In genomic region chr14:51539571-51540037, GRCh38 we compare ENCODE assay signal across 10 cellular contexts.
DNase-seq lines count a peak whose midpoint lies in the region; FAIRE-seq and TF ChIP-seq lines count a peak whose summit lies in the region.
"Had no signal": no experiment of that assay in that cellular context is flagged by ENCODE, and none has a peak within 500 bp of the region (broad histone marks: within the 10 kb centered on the region; RNA-seq: fewer than 3 reads in every experiment).

No MANE protein-coding gene starts in this region.

- H3K27me3 Mint-ChIP-seq in astrocyte (ENCODE audit: low read depth, unreplicated experiment), result no peaks in the 10 kb centered on the region

- no peak for TF ChIP-seq POLR2A in uterus (IDR thresholded peaks at IDR 0.05)

- no peaks in the 10 kb centered on the region for H3K9me3 ChIP-seq in astrocyte (ENCODE audit: insufficient read depth, low read depth, low read length)
- no peaks in the 10 kb centered on the region for H3K9me3 ChIP-seq in hepatocyte (ENCODE audit: low read depth)
- no peaks in the 10 kb centered on the region for H3K9me3 ChIP-seq in uterus
- H3K9me3 ChIP-seq in OCI-LY7 (ENCODE audit: low read length), result no peaks in the 10 kb centered on the region
- H3K9me3 ChIP-seq: prostate gland had no signal

- peak overlapping the region; percentile 75 for H3K9ac ChIP-seq in astrocyte (ENCODE audit: low read length)

- H3K27me3 ChIP-seq in astrocyte (ENCODE audit: insufficient read depth, low read length), result no peaks in the 10 kb centered on the region
- no peaks in the 10 kb centered on the region for H3K27me3 ChIP-seq in hepatocyte
- no peaks in the 10 kb centered on the region for H3K27me3 ChIP-seq in uterus

- H3K4me3 ChIP-seq in HFF-Myc (replicated peaks; ENCODE audit: low read depth, low read length), result no peak overlapping the region
- H3K4me3 ChIP-seq in astrocyte (ENCODE audit: insufficient read depth, low read depth, low read length), result no peak overlapping the region
- no peak overlapping the region for H3K4me3 ChIP-seq in hepatocyte
- H3K4me3 ChIP-seq in uterus, result no peak overlapping the region
- H3K4me3 ChIP-seq in OCI-LY7 (ENCODE audit: low read depth, low read length, poor library complexity, severe bottlenecking), result no peak overlapping the region
- H3K4me3 ChIP-seq: prostate gland had no signal

- peak overlapping the region; percentile 96 for H3K27ac Mint-ChIP-seq in astrocyte (ENCODE audit: unreplicated experiment)

- H3K4me2 ChIP-seq in astrocyte (ENCODE audit: low read length), result peak overlapping the region; percentile 56
- no peak overlapping the region for H3K4me2 ChIP-seq in hepatocyte
- H3K4me2 ChIP-seq in OCI-LY7 (ENCODE audit: low read length), result no peak overlapping the region

- FAIRE-seq in astrocyte (lab: Jason Lieb, UNC), result peak; percentile 76

- intact Hi-C loops in uterus (cut with DNase I; ENCODE audit: low total_unique reads), result no loop called here
- intact Hi-C loops in OCI-LY7 (cut with micrococcal nuclease; ENCODE audit: unreplicated experiment), result no loop called here

- no peak overlapping the region for H3K4me3 Mint-ChIP-seq in astrocyte (ENCODE audit: unreplicated experiment)

- H3K36me3 Mint-ChIP-seq in astrocyte (ENCODE audit: low read depth, unreplicated experiment), result no peaks in the 10 kb centered on the region

- H3K36me3 ChIP-seq in astrocyte (ENCODE audit: insufficient read depth, low read length) (no peaks in the 10 kb centered on the region), hepatocyte (replicated peaks; ENCODE audit: insufficient read depth, low read depth) (no peaks in the 10 kb centered on the region), uterus (no peaks in the 10 kb centered on the region), OCI-LY7 (ENCODE audit: insufficient read depth, low read length) (no peaks in the 10 kb centered on the region)
- H3K36me3 ChIP-seq: prostate gland had no signal

- H4K20me1 ChIP-seq in astrocyte (ENCODE audit: insufficient read depth, low read length) (no peaks in the 10 kb centered on the region), hepatocyte (ENCODE audit: insufficient read depth, poor library complexity, severe bottlenecking) (no peaks in the 10 kb centered on the region), OCI-LY7 (ENCODE audit: insufficient read depth, low read length) (no peaks in the 10 kb centered on the region)

- no peak for TF ChIP-seq CTCF in HFF-Myc (IDR thresholded peaks at IDR 0.05; ENCODE audit: low read depth, low read length, missing control alignments)
- TF ChIP-seq CTCF in astrocyte (IDR thresholded peaks at IDR 0.05; ENCODE audit: insufficient read depth, low read depth, low read length), result no peak
- TF ChIP-seq CTCF in hepatocyte (IDR thresholded peaks at IDR 0.05; ENCODE audit: poor library complexity), result no peak
- TF ChIP-seq CTCF in uterus (IDR thresholded peaks at IDR 0.05), result no peak
- no peak for TF ChIP-seq CTCF in OCI-LY7 (conservative IDR thresholded peaks at IDR 0.05; ENCODE audit: low read length)

- H3K9me2 ChIP-seq in hepatocyte (replicated peaks; ENCODE audit: insufficient read depth), result no peaks in the 10 kb centered on the region
- H3K9me2 ChIP-seq in OCI-LY7 (ENCODE audit: insufficient read depth, low read length), result no peaks in the 10 kb centered on the region

- H3K27ac ChIP-seq in astrocyte (ENCODE audit: low read depth, low read length) (peak overlapping the region; percentile 97), hepatocyte (peak overlapping the region; percentile 0), uterus (peak overlapping the region; percentile 34 to 43), OCI-LY7 (ENCODE audit: low read depth, low read length, poor library complexity, severe bottlenecking) (no peak overlapping the region)
- H3K27ac ChIP-seq: prostate gland had no signal

- WGBS in hepatocyte (ENCODE audit: low lambda C conversion rate, missing lambda C conversion rate), result 61% methylated on average over 1 of the region's 1 CpG

- DNase-seq in HFF-Myc (ENCODE audit: extremely low read depth, low read depth) (peak; percentile 76), astrocyte (ENCODE audit: low read depth) (peak; percentile 97), hepatocyte (ENCODE audit: low spot score) (no peak), uterus (no peak), NCI-H1105 (lab: John Stamatoyannopoulos, UW) (no peak), OCI-LY7 (ENCODE audit: low spot score) (no peak)
- DNase-seq in activated T-cell treated with anti-CD3 and anti-CD28 coated beads, Interleukin-2, amount 50 U/mL, for 1 hour, result no peak
- DNase-seq: NCI-H146, SHP77 had no signal

- CTCF ChIA-PET in OCI-LY7 (lab: Charles Lee; ENCODE audit: unreplicated experiment), result no interaction called here

- no peak overlapping the region for H2AFZ ChIP-seq in astrocyte (ENCODE audit: low read depth, low read length)
- no peak overlapping the region for H2AFZ ChIP-seq in hepatocyte
- H2AFZ ChIP-seq in OCI-LY7 (ENCODE audit: low read length), result no peak overlapping the region

- BruUV-seq in OCI-LY7 (replicated peaks; lab: Mats Ljungman, UMichigan), result no TSS peak

- peaks cover 20% of the 10 kb centered on the region for H3K4me1 ChIP-seq in astrocyte (ENCODE audit: insufficient read depth, low read length)
- no peaks in the 10 kb centered on the region for H3K4me1 ChIP-seq in hepatocyte (ENCODE audit: insufficient read depth)
- H3K4me1 ChIP-seq in uterus, result no peaks in the 10 kb centered on the region
- H3K4me1 ChIP-seq in OCI-LY7 (ENCODE audit: insufficient read depth, low read length, poor library complexity, severe bottlenecking), result no peaks in the 10 kb centered on the region
- H3K4me1 ChIP-seq: prostate gland had no signal

- H3K9me3 Mint-ChIP-seq in astrocyte (ENCODE audit: unreplicated experiment), result peaks cover 2% of the 10 kb centered on the region

- POLR2A ChIA-PET in OCI-LY7 (lab: Charles Lee), result interaction anchor here (0.7 kb wide), 1 partner anchor 161 kb away, joined by 4 read pairs; no protein-coding TSS in a partner anchor

- peaks cover 39% of the 10 kb centered on the region for H3K4me1 Mint-ChIP-seq in astrocyte (ENCODE audit: low read depth, unreplicated experiment)

- H3K79me2 ChIP-seq in astrocyte (ENCODE audit: insufficient read depth, low read length), result no peaks in the 10 kb centered on the region
- no peaks in the 10 kb centered on the region for H3K79me2 ChIP-seq in hepatocyte
- H3K79me2 ChIP-seq in OCI-LY7 (ENCODE audit: insufficient read depth, low read depth, low read length), result no peaks in the 10 kb centered on the region

Comparison
In these comparisons a context has a peak if more than half of its experiments do, and no peak if none do; other contexts are left out.
1. DNase-seq: peak in HFF-Myc (single experiment) and astrocyte (single experiment); none in hepatocyte (single experiment), uterus (0 of 2), NCI-H1105 (single experiment), OCI-LY7 (single experiment) and activated T-cell treated with anti-CD3 and anti-CD28 coated beads, Interleukin-2, amount 50 U/mL, for 1 hour (single experiment).